8 cellular contexts compared by ENCODE assay signal in the genomic region with DNA sequence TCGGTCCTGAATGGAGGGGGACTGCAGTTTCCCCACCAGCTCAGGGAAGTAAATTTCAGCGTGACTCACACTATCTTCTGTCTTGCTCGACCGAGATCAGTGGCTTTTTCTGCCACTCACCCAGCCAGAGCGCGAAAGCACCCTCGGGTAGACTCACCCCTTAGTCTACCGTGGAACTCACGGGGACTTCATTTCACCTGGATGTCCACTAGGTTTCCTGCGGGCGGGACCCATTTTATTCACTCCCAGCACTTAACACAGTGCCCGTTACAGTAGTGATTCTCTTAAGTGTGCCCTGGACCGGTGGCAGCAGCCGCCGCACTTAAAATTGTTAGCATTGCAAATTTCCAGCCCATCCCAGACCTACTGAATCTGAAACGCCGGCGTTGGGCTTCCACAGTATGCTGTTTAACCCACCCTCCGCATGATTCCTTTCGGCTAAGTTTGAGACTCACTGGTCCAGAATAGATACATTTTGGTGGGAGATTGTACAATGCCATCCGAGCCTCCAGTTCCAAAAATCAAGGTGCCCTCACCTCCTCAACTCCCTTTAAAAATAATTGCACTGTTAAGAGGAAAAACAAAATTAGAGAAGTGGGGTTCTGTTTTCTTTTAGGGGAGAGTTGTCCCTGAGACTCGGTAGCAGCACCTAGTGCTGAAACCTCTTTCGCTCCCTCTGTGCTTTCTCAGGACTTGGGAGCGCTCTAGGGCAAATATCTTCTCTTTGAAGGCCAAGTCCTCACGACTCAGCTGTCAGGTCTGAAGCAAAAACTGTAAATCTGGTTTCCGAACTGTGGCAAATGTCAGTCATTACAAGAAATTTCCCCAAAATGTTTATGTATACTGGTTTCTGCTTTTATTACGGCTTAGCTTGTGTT. TPM values are rescaled to one million over a fixed set of nuclear protein-coding genes. Genes with fewer than 3 reads are reported as not detected.
DNase-seq lines count a peak whose midpoint lies in the region; ATAC-seq and TF ChIP-seq lines count a peak whose summit lies in the region.

No MANE protein-coding gene starts in this region.

- no peaks in the 10 kb centered on the region for H3K9me3 Mint-ChIP-seq in T-helper 2 cell treated with Interferon-gamma antibody and Interleukin-4, amounts not matched to agents 5 μg/mL and 100 μg/mL, for 36 hours

- no peaks in the 10 kb centered on the region for H3K36me3 Mint-ChIP-seq in T-helper 2 cell treated with Interferon-gamma antibody and Interleukin-4, amounts not matched to agents 5 μg/mL and 100 μg/mL, for 36 hours (ENCODE audit: low read depth)

- H3K27me3 Mint-ChIP-seq in T-helper 2 cell treated with Interferon-gamma antibody and Interleukin-4, amounts not matched to agents 5 μg/mL and 100 μg/mL, for 36 hours (ENCODE audit: low read depth): peaks cover 48% of the 10 kb centered on the region

- no peak for TF ChIP-seq POLR2A in vagina (IDR thresholded peaks at IDR 0.05)

- H3K4me1 ChIP-seq in vagina: peaks cover 48% of the 10 kb centered on the region

- DNase-seq in NOMO-1 (lab: John Stamatoyannopoulos, UW; ENCODE audit: unreplicated experiment in 2 of 2): peak; percentile 48 to 61
- no peak for DNase-seq in NOMO-1 treated with dmso at 0.1 percent for 144 hours (lab: John Stamatoyannopoulos, UW; ENCODE audit: unreplicated experiment)
- no peak for DNase-seq in Jurkat, Clone E6-1 (ENCODE audit: low read depth, low spot score)
- peak; percentile 37 for DNase-seq in T-helper 2 cell treated with Interferon-gamma antibody and Interleukin-4, amounts not matched to agents 5 μg/mL and 100 μg/mL, for 36 hours (ENCODE audit: low spot score)
- DNase-seq in epithelial cell of proximal tubule (ENCODE audit: low read depth): no peak
- peak; percentile 28 for DNase-seq in myocyte (ENCODE audit: low read depth)
- no peak for DNase-seq in vagina (ENCODE audit: extremely low spot score in 2 of 2)

- intact Hi-C loops in vagina (cut with DNase I): no loop called here

- H3K36me3 ChIP-seq in vagina: no peaks in the 10 kb centered on the region

- peak overlapping the region; percentile 38 for H3K4me3 ChIP-seq in Jurkat, Clone E6-1 (ENCODE audit: low read length)
- H3K4me3 ChIP-seq in epithelial cell of proximal tubule (ENCODE audit: low read depth, low read length) (peak overlapping the region; percentile 74), vagina (peak overlapping the region; percentile 70 to 78)

- H3K27ac Mint-ChIP-seq in T-helper 2 cell treated with Interferon-gamma antibody and Interleukin-4, amounts not matched to agents 5 μg/mL and 100 μg/mL, for 36 hours: peak overlapping the region; percentile 75

- H3K9me3 ChIP-seq in vagina: no peaks in the 10 kb centered on the region

- TF ChIP-seq CTCF in epithelial cell of proximal tubule (conservative IDR thresholded peaks at IDR 0.05; ENCODE audit: low read depth, low read length) (peak; percentile 9), vagina (IDR thresholded peaks at IDR 0.05) (peak in 1 of 3 experiments; percentile 3)

- H3K4me3 Mint-ChIP-seq in T-helper 2 cell treated with Interferon-gamma antibody and Interleukin-4, amounts not matched to agents 5 μg/mL and 100 μg/mL, for 36 hours: peak overlapping the region; percentile 92

- H3K4me1 Mint-ChIP-seq in T-helper 2 cell treated with Interferon-gamma antibody and Interleukin-4, amounts not matched to agents 5 μg/mL and 100 μg/mL, for 36 hours (ENCODE audit: low read depth): peaks cover 13% of the 10 kb centered on the region

- no peaks in the 10 kb centered on the region for H3K27me3 ChIP-seq in vagina

- H3K27ac ChIP-seq in vagina: peak overlapping the region; percentile 96

- ATAC-seq in GM21825 (IDR thresholded peaks at IDR 0.05; ENCODE audit: unreplicated experiment): peak; percentile 68

RNA-seq across cellular contexts. Expression of gene SMPDL3A, which starts 1.0 kb away (rescaled TPM):
- polyA plus RNA-seq in Jurkat, Clone E6-1 (2012; ENCODE audit: insufficient read depth, insufficient read length): 0.49 TPM
- total RNA-seq in epithelial cell of proximal tubule (3.5 TPM in 2 replicates), myocyte (8.2 and 13.6 TPM in 2 replicates), vagina (44.7 TPM)
- 4.7 TPM for polyA plus RNA-seq in myocyte (2012)

RNA-seq across cellular contexts. Expression of gene FABP7, which starts 10.6 kb away (rescaled TPM):
- polyA plus RNA-seq in Jurkat, Clone E6-1 (2012; ENCODE audit: insufficient read depth, insufficient read length): not detected
- total RNA-seq in epithelial cell of proximal tubule (not detected in 2 replicates), myocyte (not detected in 2 replicates), vagina (not detected)
- polyA plus RNA-seq in myocyte (2012): not detected

Comparison
In these comparisons a context has a peak if more than half of its experiments do, and no peak if none do; other contexts are left out.
1. DNase-seq: peak in NOMO-1 (2 of 2), T-helper 2 cell treated with Interferon-gamma antibody and Interleukin-4, amounts not matched to agents 5 μg/mL and 100 μg/mL, for 36 hours (single experiment) and myocyte (single experiment); none in NOMO-1 treated with dmso at 0.1 percent for 144 hours (single experiment), Jurkat, Clone E6-1 (single experiment), epithelial cell of proximal tubule (single experiment) and vagina (0 of 2).
2. Peak in every context shown above with its lines, with median percentiles within 50 percentile points of each other: H3K4me3 ChIP-seq.